ENCODE assay signal across 19 cellular contexts in the genomic region with DNA sequence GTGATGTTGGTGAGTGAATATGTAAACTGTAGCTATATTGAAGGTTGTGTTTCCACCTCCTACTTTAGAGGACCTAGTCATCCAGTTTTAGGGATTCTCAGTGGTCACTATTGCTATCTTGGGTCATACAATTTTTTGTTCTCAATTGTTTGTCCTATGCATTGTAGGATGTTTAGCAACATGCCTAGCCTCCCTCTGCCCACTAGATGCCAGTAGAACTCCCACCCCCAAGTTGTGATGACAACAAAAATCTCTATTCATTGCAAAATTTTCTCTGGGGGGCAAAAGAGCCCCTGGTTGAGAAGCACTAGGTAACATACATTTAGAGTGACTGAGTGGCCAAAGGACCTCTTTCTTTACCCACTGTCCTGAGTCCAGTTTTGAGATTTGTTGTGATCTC.
DNase-seq lines count a peak whose midpoint lies in the region; ATAC-seq and TF ChIP-seq lines count a peak whose summit lies in the region.
"Had no signal": no experiment of that assay in that cellular context is flagged by ENCODE, and none has a peak within 500 bp of the region (broad histone marks: within the 10 kb centered on the region; RNA-seq: fewer than 3 reads in every experiment).

No MANE protein-coding gene starts in this region.

- no peak overlapping the region for H3K4me2 ChIP-seq in Loucy (ENCODE audit: low read depth, low read length, poor library complexity, severe bottlenecking)

- H3K9ac ChIP-seq in Loucy (ENCODE audit: low read depth, low read length, poor library complexity, severe bottlenecking) (no peak overlapping the region), liver (ENCODE audit: low read depth in 1 of 2, low read length in 2 of 2) (no peak overlapping the region)
- H3K9ac ChIP-seq: parathyroid adenoma had no signal

- H3K36me3 ChIP-seq in Loucy (ENCODE audit: insufficient read depth, low read length), result no peaks in the 10 kb centered on the region
- no peaks in the 10 kb centered on the region for H3K36me3 ChIP-seq in WERI-Rb-1
- H3K36me3 ChIP-seq in liver (ENCODE audit: control insufficient read depth in 4 of 4, insufficient read depth in 3 of 4, low read depth in 1 of 4, low read length in 3 of 4), result no peaks in the 10 kb centered on the region
- H3K36me3 ChIP-seq: gastrocnemius medialis had no signal

- H2AFZ ChIP-seq in Loucy (ENCODE audit: low read length), result no peak overlapping the region
- H2AFZ ChIP-seq: parathyroid adenoma had no signal

- H3K27me3 ChIP-seq in Loucy (ENCODE audit: insufficient read depth, low read length, poor library complexity, severe bottlenecking) (no peaks in the 10 kb centered on the region), WERI-Rb-1 (ENCODE audit: insufficient read depth, low read depth, severe bottlenecking) (no peaks in the 10 kb centered on the region), liver (ENCODE audit: control insufficient read depth in 4 of 4, insufficient read depth in 4 of 4, low read length in 3 of 4) (no peaks in the 10 kb centered on the region)
- H3K27me3 ChIP-seq: gastrocnemius medialis had no signal

- H3K4me3 ChIP-seq in Loucy (ENCODE audit: low read length, poor library complexity, severe bottlenecking) (no peak overlapping the region), WERI-Rb-1 (ENCODE audit: low read depth, low read length) (no peak overlapping the region), liver (ENCODE audit: low read depth in 1 of 3, low read length in 3 of 3) (no peak overlapping the region)
- H3K4me3 ChIP-seq: gastrocnemius medialis, GM12878, lung had no signal

- H3K27ac ChIP-seq in WERI-Rb-1 (no peak overlapping the region), liver (ENCODE audit: low read depth in 1 of 2, low read length in 2 of 2) (no peak overlapping the region)
- H3K27ac ChIP-seq: epithelial cell of prostate, gastrocnemius medialis, parathyroid adenoma had no signal

- H3F3A ChIP-seq in Loucy (ENCODE audit: low read depth), result no peaks in the 10 kb centered on the region

- no peaks in the 10 kb centered on the region for H3K9me2 ChIP-seq in Loucy (replicated peaks; ENCODE audit: low read depth, low read length)

- H3K4me1 ChIP-seq in Loucy (ENCODE audit: insufficient read depth, low read length, poor library complexity, severe bottlenecking), result no peaks in the 10 kb centered on the region
- H3K4me1 ChIP-seq in liver (ENCODE audit: control insufficient read depth in 4 of 4, insufficient read depth in 4 of 4, low read length in 3 of 4), result no peaks in the 10 kb centered on the region
- H3K4me1 ChIP-seq: gastrocnemius medialis, parathyroid adenoma had no signal

- TF ChIP-seq CTCF in Loucy (conservative IDR thresholded peaks at IDR 0.05; ENCODE audit: low read length), result 0 out of 2 replicates have a peak, but pooled peaks have one; percentile 21
- peak; percentile 62 for TF ChIP-seq CTCF in WERI-Rb-1 (IDR thresholded peaks at IDR 0.05; ENCODE audit: low read depth, low read length)
- peak; percentile 8 for TF ChIP-seq CTCF in liver (IDR thresholded peaks at IDR 0.05; ENCODE audit: low read depth, low read length, missing input control)

- H3K79me2 ChIP-seq in Loucy (ENCODE audit: insufficient read depth, low read length), result no peaks in the 10 kb centered on the region
- H3K79me2 ChIP-seq: parathyroid adenoma had no signal

- peak; percentile 44 to 64 for TF ChIP-seq RAD21 in liver (IDR thresholded peaks at IDR 0.05)

- DNase-seq in ELF-1 (ENCODE audit: low read depth, low spot score) (peak; percentile 1), WERI-Rb-1 (no peak), GM19238 (ENCODE audit: insufficient read length, low spot score) (no peak)
- DNase-seq in stimulated activated naive CD4-positive, alpha-beta T cell treated with Interleukin-2 at 50 U/mL for 16 hours (lab: John Stamatoyannopoulos, UW), result no peak
- DNase-seq: activated CD8-positive, alpha-beta T cell treated with anti-CD3 and anti-CD28 coated beads, Interleukin-2, amount 10 ng/mL, durations not matched to agents 7 days and 5 days; activated T-cell treated with anti-CD3 and anti-CD28 coated beads, Interleukin-2, amount 50 U/mL, for 72 hours; AML-193; gastrocnemius medialis; NCI-H1694; Right ventricle myocardium superior; small intestine had no signal

- H4K20me1 ChIP-seq in Loucy (ENCODE audit: insufficient read depth, low read length, poor library complexity, severe bottlenecking), result no peaks in the 10 kb centered on the region

- no peaks in the 10 kb centered on the region for H3K9me3 ChIP-seq in Loucy (ENCODE audit: insufficient read depth, low read depth, low read length)
- no peaks in the 10 kb centered on the region for H3K9me3 ChIP-seq in WERI-Rb-1 (ENCODE audit: severe bottlenecking)
- no peaks in the 10 kb centered on the region for H3K9me3 ChIP-seq in liver (ENCODE audit: control insufficient read depth in 4 of 4, low read length in 3 of 4)
- H3K9me3 ChIP-seq: gastrocnemius medialis had no signal

- no peak for ATAC-seq in HG03432 (IDR thresholded peaks at IDR 0.05; ENCODE audit: unreplicated experiment)
- no peak for ATAC-seq in HG03280 (IDR thresholded peaks at IDR 0.05; ENCODE audit: unreplicated experiment)
- ATAC-seq: activated CD8-positive, alpha-beta T cell treated with anti-CD3 and anti-CD28 coated beads, Interleukin-2, amount 10 ng/mL, durations not matched to agents 7 days and 5 days; activated T-cell treated with anti-CD3 and anti-CD28 coated beads, Interleukin-2, amount 50 U/mL, for 72 hours; gastrocnemius medialis; GM12878 had no signal

TF ChIP-seq in liver, 16 proteins besides CTCF, POLR2A, EP300 and RAD21:
- TF ChIP-seq, protein P1, sequence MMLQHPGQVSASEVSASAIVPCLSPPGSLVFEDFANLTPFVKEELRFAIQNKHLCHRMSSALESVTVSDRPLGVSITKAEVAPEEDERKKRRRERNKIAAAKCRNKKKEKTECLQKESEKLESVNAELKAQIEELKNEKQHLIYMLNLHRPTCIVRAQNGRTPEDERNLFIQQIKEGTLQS (IDR thresholded peaks at IDR 0.05), result no peak
- TF ChIP-seq HNF4A (conservative IDR thresholded peaks at IDR 0.05) (no peak), FOXA1 (IDR thresholded peaks at IDR 0.05) (no peak), RXRA (IDR thresholded peaks at IDR 0.05) (no peak), YY1 (IDR thresholded peaks at IDR 0.05) (no peak), HNF4G (IDR thresholded peaks at IDR 0.05) (no peak), SP1 (IDR thresholded peaks at IDR 0.05) (no peak), EGR1 (IDR thresholded peaks at IDR 0.05; ENCODE audit: low read depth in 2 of 2) (no peak)
- TF ChIP-seq, protein P2, sequence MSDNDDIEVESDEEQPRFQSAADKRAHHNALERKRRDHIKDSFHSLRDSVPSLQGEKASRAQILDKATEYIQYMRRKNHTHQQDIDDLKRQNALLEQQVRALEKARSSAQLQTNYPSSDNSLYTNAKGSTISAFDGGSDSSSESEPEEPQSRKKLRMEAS (IDR thresholded peaks at IDR 0.05), result no peak

Comparison
In these comparisons a context has a peak if more than half of its experiments do, and no peak if none do; other contexts are left out.
1. CTCF ChIP-seq: peak in every context shown above with its lines; median percentile 62 in WERI-Rb-1; 21 in Loucy; 8 in liver.